1 cellular context compared by ENCODE assay signal in genomic region chr15:49155110-49155833, GRCh38.
A peak's percentile ranks its signal among the peaks of the same experiment; 100 is the strongest.
TF ChIP-seq lines count a peak whose summit lies in the region.

Gene COPS2 (minus strand): TSS chr15:49155599. CDS start chr15:49155578, 21 bp downstream.

TF ChIP-seq in K562, 482 proteins besides CTCF, POLR2A, EP300 and RAD21 (continued from another document and continues in another):
- TF ChIP-seq PBX2 (CRISPR knock-in tag; IDR thresholded peaks at IDR 0.05; ENCODE audit: low read depth) (no peak), PBX2 (tag; conservative IDR thresholded peaks at IDR 0.05; ENCODE audit: low read depth) (peak; percentile 67), ZBTB17 (CRISPR knock-in tag; IDR thresholded peaks at IDR 0.05) (no peak), RBM34 (IDR thresholded peaks at IDR 0.05; ENCODE audit: borderline replicate concordance, insufficient read depth, low read length) (no peak), IRF1 (CRISPR knock-in tag; IDR thresholded peaks at IDR 0.05; ENCODE audit: borderline replicate concordance) (no peak), SLC30A9 (CRISPR knock-in tag; IDR thresholded peaks at IDR 0.05) (no peak), DDX20 (tag; IDR thresholded peaks at IDR 0.05; ENCODE audit: low read depth) (no peak), ZNF134 (CRISPR knock-in tag; conservative IDR thresholded peaks at IDR 0.05) (no peak), NR0B1 (IDR thresholded peaks at IDR 0.05; ENCODE audit: partially characterized antibody) (no peak), SREBF1 (IDR thresholded peaks at IDR 0.05; ENCODE audit: borderline replicate concordance, low read depth, low read length) (0 out of 2 replicates have a peak, but pooled peaks have one; percentile 30), FOXJ3 (CRISPR knock-in tag; IDR thresholded peaks at IDR 0.05) (no peak; the same call in 1 of the 2 replicates), RBBP5 (IDR thresholded peaks at IDR 0.05; ENCODE audit: borderline replicate concordance, insufficient read depth, low read length, poor library complexity, severe bottlenecking) (peak; percentile 84), ZNF347 (CRISPR knock-in tag; IDR thresholded peaks at IDR 0.05; ENCODE audit: low read depth) (no peak), NBN (IDR thresholded peaks at IDR 0.05; ENCODE audit: low read depth) (peak; percentile 80; the same call in 1 of the 2 replicates), MGA (IDR thresholded peaks at IDR 0.05) (no peak), ZNF717 (CRISPR knock-in tag; IDR thresholded peaks at IDR 0.05) (no peak), MAFK (IDR thresholded peaks at IDR 0.05; ENCODE audit: low read length) (no peak), ZMIZ1 (IDR thresholded peaks at IDR 0.05; ENCODE audit: low read depth in 2 of 2, low read length in 2 of 2) (no peak), SMAD1 (IDR thresholded peaks at IDR 0.05; ENCODE audit: low read depth, low read length, partially characterized antibody) (peak; percentile 44), CBX5 (IDR thresholded peaks at IDR 0.05; ENCODE audit: borderline replicate concordance, low read depth) (peak; percentile 54; the same call in 1 of the 2 replicates), GMEB1 (CRISPR knock-in tag; IDR thresholded peaks at IDR 0.05) (no peak), SNIP1 (IDR thresholded peaks at IDR 0.05; ENCODE audit: low read depth) (no peak), CHD1 (IDR thresholded peaks at IDR 0.05; ENCODE audit: low read length) (peak; percentile 40), NR3C1 (CRISPR knock-in tag; IDR thresholded peaks at IDR 0.05) (0 out of 2 replicates have a peak, but pooled peaks have one; percentile 56), NUFIP1 (IDR thresholded peaks at IDR 0.05; ENCODE audit: partially characterized antibody) (no peak), POLR3A (IDR thresholded peaks at IDR 0.05; ENCODE audit: borderline replicate concordance, extremely low read depth, insufficient read depth, insufficient read length) (no peak), TEAD2 (tag; IDR thresholded peaks at IDR 0.05) (no peak), IRF9 (tag; IDR thresholded peaks at IDR 0.05) (no peak), CREB1 (IDR thresholded peaks at IDR 0.05) (peak; percentile 73; the same call in 1 of the 2 replicates), CREB1 (CRISPR knock-in tag; IDR thresholded peaks at IDR 0.05) (peak; percentile 77), RFX5 (IDR thresholded peaks at IDR 0.05; ENCODE audit: low read depth, low read length) (no peak)
